19 cellular contexts compared by ENCODE assay signal in the genomic region with DNA sequence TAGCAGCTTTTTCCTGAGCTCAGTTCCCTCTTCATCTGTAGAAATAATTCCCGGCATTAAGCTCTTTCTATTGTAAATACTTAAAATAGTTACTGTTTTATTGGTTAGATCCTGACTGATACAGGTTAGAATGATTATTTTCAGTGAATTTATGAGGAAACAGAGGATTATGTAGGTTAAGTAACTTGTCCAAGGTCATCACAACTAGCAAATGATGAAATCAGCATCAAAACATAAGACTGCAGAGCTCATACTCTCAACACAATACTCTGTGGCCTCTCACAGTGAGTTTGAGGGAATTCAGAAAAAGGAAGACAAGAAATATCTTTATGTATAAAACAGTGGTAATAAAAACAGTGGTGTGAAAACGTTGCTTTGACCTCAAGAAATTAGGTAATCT.
"Had no signal": no experiment of that assay in that cellular context is flagged by ENCODE, and none has a peak within 500 bp of the region (broad histone marks: within the 10 kb centered on the region; RNA-seq: fewer than 3 reads in every experiment).

No MANE protein-coding gene starts in this region.

- H3K36me3 Mint-ChIP-seq: activated naive CD8-positive, alpha-beta T cell treated with anti-CD3 and anti-CD28 coated beads, Interleukin-2, amount 10 ng/mL, durations not matched to agents 7 days and 5 days; immature natural killer cell; natural killer cell; T-cell had no signal

- DNase-seq: activated CD4-positive, alpha-beta T cell treated with anti-CD3 and anti-CD28 coated beads, Interleukin-2, amount 10 ng/mL, durations not matched to agents 24 days and 14 days; activated CD4-positive, CD25-positive, alpha-beta regulatory T cell; activated CD8-positive, alpha-beta T cell treated with anti-CD3 and anti-CD28 coated beads for 36 hours; activated naive CD4-positive, alpha-beta T cell treated with Interleukin-2 at 50 U/mL for 16 hours; activated naive CD8-positive, alpha-beta T cell treated with anti-CD3 and anti-CD28 coated beads, Interleukin-2, amount 10 ng/mL, durations not matched to agents 7 days and 5 days; activated T-cell treated with anti-CD3 and anti-CD28 coated beads, Interleukin-2, amount 50 U/mL, for 24 hours; central memory CD4-positive, alpha-beta T cell; cortex of kidney; immature natural killer cell; mesendoderm; natural killer cell; stimulated activated naive CD4-positive, alpha-beta T cell treated with Interleukin-2 at 50 U/mL for 16 hours; T-cell; T-helper 9 cell; tibial artery had no signal

- ATAC-seq: activated CD8-positive, alpha-beta T cell treated with anti-CD3 and anti-CD28 coated beads for 36 hours; natural killer cell; T-cell had no signal

- H3K4me1 Mint-ChIP-seq: immature natural killer cell, natural killer cell had no signal

- H3K4me3 Mint-ChIP-seq: activated CD4-positive, alpha-beta T cell treated with anti-CD3 and anti-CD28 coated beads, Interleukin-2, amount 10 ng/mL, durations not matched to agents 24 days and 14 days; activated CD8-positive, alpha-beta T cell treated with anti-CD3 and anti-CD28 coated beads for 36 hours; activated naive CD8-positive, alpha-beta T cell treated with anti-CD3 and anti-CD28 coated beads, Interleukin-2, amount 10 ng/mL, durations not matched to agents 7 days and 5 days; activated T-cell treated with anti-CD3 and anti-CD28 coated beads, Interleukin-2, amount 50 U/mL, for 24 hours; immature natural killer cell; natural killer cell; T-cell had no signal

- H3K9me3 Mint-ChIP-seq: activated CD4-positive, alpha-beta T cell treated with anti-CD3 and anti-CD28 coated beads, Interleukin-2, amount 10 ng/mL, durations not matched to agents 24 days and 14 days; activated CD8-positive, alpha-beta T cell treated with anti-CD3 and anti-CD28 coated beads for 36 hours; activated naive CD8-positive, alpha-beta T cell treated with anti-CD3 and anti-CD28 coated beads, Interleukin-2, amount 10 ng/mL, durations not matched to agents 7 days and 5 days; activated T-cell treated with anti-CD3 and anti-CD28 coated beads, Interleukin-2, amount 50 U/mL, for 24 hours; activated T-helper 2 cell treated with anti-CD3 and anti-CD28 coated beads, Interferon-gamma antibody, Interleukin-2, Interleukin-4, amounts not matched to agents 10 μg/mL and 5 μg/mL and 100 μg/mL, durations not matched to agents 14 hours and 24 hours and 36 hours; immature natural killer cell; natural killer cell; T-cell had no signal

- H3K27ac ChIP-seq: body of pancreas, esophagus muscularis mucosa, tibial artery, vagina had no signal

- H3K36me3 ChIP-seq: esophagus muscularis mucosa, tibial artery, vagina had no signal

- H3K27ac Mint-ChIP-seq: activated CD4-positive, alpha-beta T cell treated with anti-CD3 and anti-CD28 coated beads, Interleukin-2, amount 10 ng/mL, durations not matched to agents 24 days and 14 days; activated CD8-positive, alpha-beta T cell treated with anti-CD3 and anti-CD28 coated beads for 36 hours; activated T-cell treated with anti-CD3 and anti-CD28 coated beads, Interleukin-2, amount 50 U/mL, for 24 hours; activated T-helper 2 cell treated with anti-CD3 and anti-CD28 coated beads, Interferon-gamma antibody, Interleukin-2, Interleukin-4, amounts not matched to agents 10 μg/mL and 5 μg/mL and 100 μg/mL, durations not matched to agents 14 hours and 24 hours and 36 hours; immature natural killer cell; natural killer cell; T-cell had no signal

- H3K4me3 ChIP-seq: body of pancreas, esophagus muscularis mucosa, tibial artery, vagina had no signal

- H3K27me3 Mint-ChIP-seq: activated CD8-positive, alpha-beta T cell treated with anti-CD3 and anti-CD28 coated beads for 36 hours; activated naive CD8-positive, alpha-beta T cell treated with anti-CD3 and anti-CD28 coated beads, Interleukin-2, amount 10 ng/mL, durations not matched to agents 7 days and 5 days; activated T-cell treated with anti-CD3 and anti-CD28 coated beads, Interleukin-2, amount 50 U/mL, for 24 hours; T-cell had no signal

- H3K9me3 ChIP-seq: body of pancreas, esophagus muscularis mucosa, tibial artery, vagina had no signal

- H3K27me3 ChIP-seq: body of pancreas, esophagus muscularis mucosa, tibial artery, vagina had no signal

- H3K4me1 ChIP-seq: esophagus muscularis mucosa, tibial artery had no signal
